Comparison of ENCODE assay signal across 8 cellular contexts in the genomic region with DNA sequence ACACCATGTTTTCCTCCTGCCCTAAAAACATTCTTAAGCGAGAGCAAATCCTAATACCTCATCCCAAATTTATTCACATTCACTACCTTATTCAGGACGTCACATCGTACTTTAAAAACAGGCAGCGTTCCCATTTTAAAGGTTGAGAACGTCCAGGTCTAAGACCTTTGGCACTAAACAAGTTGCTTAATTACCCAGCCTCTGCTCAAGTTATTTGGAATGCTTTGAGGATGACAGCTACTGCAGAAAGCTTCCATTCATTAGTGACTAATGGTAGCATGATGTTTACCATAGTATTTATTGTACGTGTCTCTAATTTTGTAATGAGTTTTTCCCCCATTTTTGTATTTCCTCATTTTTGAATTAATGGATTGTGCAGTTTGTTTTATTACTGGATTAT. TPM values are rescaled to one million over a fixed set of nuclear protein-coding genes. Genes with fewer than 3 reads are reported as not detected.
A peak's percentile ranks its signal among the peaks of the same experiment; 100 is the strongest.
DNase-seq lines count a peak whose midpoint lies in the region; ATAC-seq and TF ChIP-seq lines count a peak whose summit lies in the region.

No MANE protein-coding gene starts in this region.

- no peaks in the 10 kb centered on the region for H3K27me3 ChIP-seq in stomach smooth muscle (ENCODE audit: control insufficient read depth in 1 of 2, insufficient read depth in 2 of 2, low read length in 2 of 2)

- no peak for DNase-seq in T-helper 2 cell treated with Interferon-gamma antibody and Interleukin-4, amounts not matched to agents 5 μg/mL and 100 μg/mL, for 36 hours (ENCODE audit: low spot score)
- no peak for DNase-seq in T-helper 2 cell
- DNase-seq in activated T-helper 1 cell treated with anti-CD3 and anti-CD28 coated beads, Interleukin-12 subunit alpha, Interleukin-12 subunit beta, Interleukin-2, Interleukin-4 antibody, amounts not matched to agents 30 ng/mL and 10 ng/mL and 1 ng/mL, durations not matched to agents 14 hours and 24 hours and 36 hours (ENCODE audit: low spot score), result no peak
- no peak for DNase-seq in immature natural killer cell
- no peak for DNase-seq in SHP77 (lab: John Stamatoyannopoulos, UW)
- no peak for DNase-seq in GM20000 (ENCODE audit: low spot score)

- peaks cover 0 to 7% of the 10 kb centered on the region in 2 donors for H3K36me3 ChIP-seq in stomach smooth muscle (ENCODE audit: control insufficient read depth in 2 of 2, insufficient read depth in 2 of 2, low read length in 2 of 2)

- no peaks in the 10 kb centered on the region for H3K9me3 ChIP-seq in stomach smooth muscle (ENCODE audit: control insufficient read depth in 2 of 2, low read length in 2 of 2)

- intact Hi-C loops in activated T-helper 1 cell treated with anti-CD3 and anti-CD28 coated beads, Interleukin-12 subunit alpha, Interleukin-12 subunit beta, Interleukin-2, Interleukin-4 antibody, amounts not matched to agents 30 ng/mL and 10 ng/mL and 1 ng/mL, durations not matched to agents 14 hours and 24 hours and 36 hours (cut with micrococcal nuclease), result loop anchor here (5.0 to 10.0 kb wide), 8 partner anchors 211 to 1991 kb away; a partner anchor contains a TSS

- no peak overlapping the region for H3K27ac ChIP-seq in stomach smooth muscle (ENCODE audit: low read length)

- H3K27ac Mint-ChIP-seq in T-helper 2 cell treated with Interferon-gamma antibody and Interleukin-4, amounts not matched to agents 5 μg/mL and 100 μg/mL, for 36 hours, result peak overlapping the region; percentile 95
- H3K27ac Mint-ChIP-seq in activated T-helper 1 cell treated with anti-CD3 and anti-CD28 coated beads, Interleukin-12 subunit alpha, Interleukin-12 subunit beta, Interleukin-2, Interleukin-4 antibody, amounts not matched to agents 30 ng/mL and 10 ng/mL and 1 ng/mL, durations not matched to agents 14 hours and 24 hours and 36 hours, result peak overlapping the region; percentile 98
- peak overlapping the region; percentile 96 to 99 (median 97) for H3K27ac Mint-ChIP-seq in immature natural killer cell

- peak overlapping the region; percentile 84 to 90 for H3K4me3 ChIP-seq in stomach smooth muscle (ENCODE audit: low read length in 2 of 2)

- ATAC-seq in HG03439 (IDR thresholded peaks at IDR 0.05; ENCODE audit: unreplicated experiment), result no peak

- H3K36me3 Mint-ChIP-seq in T-helper 2 cell treated with Interferon-gamma antibody and Interleukin-4, amounts not matched to agents 5 μg/mL and 100 μg/mL, for 36 hours (ENCODE audit: low read depth), result peaks cover 46% of the 10 kb centered on the region
- H3K36me3 Mint-ChIP-seq in activated T-helper 1 cell treated with anti-CD3 and anti-CD28 coated beads, Interleukin-12 subunit alpha, Interleukin-12 subunit beta, Interleukin-2, Interleukin-4 antibody, amounts not matched to agents 30 ng/mL and 10 ng/mL and 1 ng/mL, durations not matched to agents 14 hours and 24 hours and 36 hours (ENCODE audit: low read depth), result peaks cover 39% of the 10 kb centered on the region
- H3K36me3 Mint-ChIP-seq in immature natural killer cell, result peaks cover 0 to 18% (median 6%) of the 10 kb centered on the region in 3 donors

- H3K4me1 Mint-ChIP-seq in T-helper 2 cell treated with Interferon-gamma antibody and Interleukin-4, amounts not matched to agents 5 μg/mL and 100 μg/mL, for 36 hours (ENCODE audit: low read depth), result peaks cover 48% of the 10 kb centered on the region
- H3K4me1 Mint-ChIP-seq in activated T-helper 1 cell treated with anti-CD3 and anti-CD28 coated beads, Interleukin-12 subunit alpha, Interleukin-12 subunit beta, Interleukin-2, Interleukin-4 antibody, amounts not matched to agents 30 ng/mL and 10 ng/mL and 1 ng/mL, durations not matched to agents 14 hours and 24 hours and 36 hours (ENCODE audit: low read depth), result peaks cover 74% of the 10 kb centered on the region
- H3K4me1 Mint-ChIP-seq in immature natural killer cell, result peaks cover 67 to 87% of the 10 kb centered on the region in 2 donors

- no peaks in the 10 kb centered on the region for H3K27me3 Mint-ChIP-seq in T-helper 2 cell treated with Interferon-gamma antibody and Interleukin-4, amounts not matched to agents 5 μg/mL and 100 μg/mL, for 36 hours (ENCODE audit: low read depth)
- no peaks in the 10 kb centered on the region for H3K27me3 Mint-ChIP-seq in activated T-helper 1 cell treated with anti-CD3 and anti-CD28 coated beads, Interleukin-12 subunit alpha, Interleukin-12 subunit beta, Interleukin-2, Interleukin-4 antibody, amounts not matched to agents 30 ng/mL and 10 ng/mL and 1 ng/mL, durations not matched to agents 14 hours and 24 hours and 36 hours (ENCODE audit: insufficient read depth)
- H3K27me3 Mint-ChIP-seq in immature natural killer cell (ENCODE audit: low read depth in 3 of 3), result peaks cover 0 to 6% (median 5%) of the 10 kb centered on the region in 3 donors

- TF ChIP-seq CTCF in GM20000 (IDR thresholded peaks at IDR 0.05; ENCODE audit: extremely low read depth, missing control alignments), result no peak

- H3K9ac ChIP-seq in stomach smooth muscle (ENCODE audit: low read length in 2 of 2), result peak overlapping the region; percentile 77 to 87

- H3K9me3 Mint-ChIP-seq in T-helper 2 cell treated with Interferon-gamma antibody and Interleukin-4, amounts not matched to agents 5 μg/mL and 100 μg/mL, for 36 hours, result no peaks in the 10 kb centered on the region
- H3K9me3 Mint-ChIP-seq in activated T-helper 1 cell treated with anti-CD3 and anti-CD28 coated beads, Interleukin-12 subunit alpha, Interleukin-12 subunit beta, Interleukin-2, Interleukin-4 antibody, amounts not matched to agents 30 ng/mL and 10 ng/mL and 1 ng/mL, durations not matched to agents 14 hours and 24 hours and 36 hours, result no peaks in the 10 kb centered on the region
- H3K9me3 Mint-ChIP-seq in immature natural killer cell, result no peaks in the 10 kb centered on the region

- peak overlapping the region; percentile 90 for H3K4me3 Mint-ChIP-seq in T-helper 2 cell treated with Interferon-gamma antibody and Interleukin-4, amounts not matched to agents 5 μg/mL and 100 μg/mL, for 36 hours
- H3K4me3 Mint-ChIP-seq in activated T-helper 1 cell treated with anti-CD3 and anti-CD28 coated beads, Interleukin-12 subunit alpha, Interleukin-12 subunit beta, Interleukin-2, Interleukin-4 antibody, amounts not matched to agents 30 ng/mL and 10 ng/mL and 1 ng/mL, durations not matched to agents 14 hours and 24 hours and 36 hours, result peak overlapping the region; percentile 92
- peak overlapping the region; percentile 94 to 99 (median 95) for H3K4me3 Mint-ChIP-seq in immature natural killer cell

- H3K4me1 ChIP-seq in stomach smooth muscle (ENCODE audit: control insufficient read depth, insufficient read depth, low read length), result peaks cover 8% of the 10 kb centered on the region

RNA-seq across cellular contexts. Expression of a gene that starts 1.5 kb away (rescaled TPM):
- 29.8 and 32.0 TPM in 2 replicates for total RNA-seq in activated T-helper 1 cell treated with anti-CD3 and anti-CD28 coated beads, Interleukin-12 subunit alpha, Interleukin-12 subunit beta, Interleukin-2, Interleukin-4 antibody, amounts not matched to agents 30 ng/mL and 10 ng/mL and 1 ng/mL, durations not matched to agents 14 hours and 24 hours and 36 hours
- polyA plus RNA-seq in immature natural killer cell, result 10 to 100 TPM; 19.7 to 31.5 (median 25.4) TPM
